8 cellular contexts compared by ENCODE assay signal in genomic region chr17:4806770-4807533, GRCh38. TPM values are rescaled to one million over a fixed set of nuclear protein-coding genes. Genes with fewer than 3 reads are reported as not detected.
DNase-seq lines count a peak whose midpoint lies in the region; ATAC-seq and TF ChIP-seq lines count a peak whose summit lies in the region.

A gene with protein sequence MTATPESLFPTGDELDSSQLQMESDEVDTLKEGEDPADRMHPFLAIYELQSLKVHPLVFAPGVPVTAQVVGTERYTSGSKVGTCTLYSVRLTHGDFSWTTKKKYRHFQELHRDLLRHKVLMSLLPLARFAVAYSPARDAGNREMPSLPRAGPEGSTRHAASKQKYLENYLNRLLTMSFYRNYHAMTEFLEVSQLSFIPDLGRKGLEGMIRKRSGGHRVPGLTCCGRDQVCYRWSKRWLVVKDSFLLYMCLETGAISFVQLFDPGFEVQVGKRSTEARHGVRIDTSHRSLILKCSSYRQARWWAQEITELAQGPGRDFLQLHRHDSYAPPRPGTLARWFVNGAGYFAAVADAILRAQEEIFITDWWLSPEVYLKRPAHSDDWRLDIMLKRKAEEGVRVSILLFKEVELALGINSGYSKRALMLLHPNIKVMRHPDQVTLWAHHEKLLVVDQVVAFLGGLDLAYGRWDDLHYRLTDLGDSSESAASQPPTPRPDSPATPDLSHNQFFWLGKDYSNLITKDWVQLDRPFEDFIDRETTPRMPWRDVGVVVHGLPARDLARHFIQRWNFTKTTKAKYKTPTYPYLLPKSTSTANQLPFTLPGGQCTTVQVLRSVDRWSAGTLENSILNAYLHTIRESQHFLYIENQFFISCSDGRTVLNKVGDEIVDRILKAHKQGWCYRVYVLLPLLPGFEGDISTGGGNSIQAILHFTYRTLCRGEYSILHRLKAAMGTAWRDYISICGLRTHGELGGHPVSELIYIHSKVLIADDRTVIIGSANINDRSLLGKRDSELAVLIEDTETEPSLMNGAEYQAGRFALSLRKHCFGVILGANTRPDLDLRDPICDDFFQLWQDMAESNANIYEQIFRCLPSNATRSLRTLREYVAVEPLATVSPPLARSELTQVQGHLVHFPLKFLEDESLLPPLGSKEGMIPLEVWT (plus strand): TSS chr17:4807152. CDS start chr17:4807773, 621 bp downstream.

- peak; percentile 79 for ATAC-seq in HG02973 (IDR thresholded peaks at IDR 0.05; ENCODE audit: unreplicated experiment)

- peaks cover 22% of the 10 kb centered on the region for H3K4me1 Mint-ChIP-seq in chondrocyte (ENCODE audit: low read depth)

- peak; percentile 59 for DNase-seq in SKM-1 treated with dmso at 0.1 percent for 144 hours (lab: John Stamatoyannopoulos, UW; ENCODE audit: unreplicated experiment)
- DNase-seq in SKM-1 (lab: John Stamatoyannopoulos, UW; ENCODE audit: unreplicated experiment): no peak
- DNase-seq in NCI-H345 (lab: John Stamatoyannopoulos, UW): peak; percentile 85
- DNase-seq in activated CD4-positive, alpha-beta T cell treated with anti-CD3 and anti-CD28 coated beads for 24 hours (ENCODE audit: low read depth in 2 of 2): peak; percentile 79 to 87
- no peak for DNase-seq in chondrocyte (ENCODE audit: low spot score)
- peak; percentile 67 for DNase-seq in kidney glomerular epithelial cell (lab: John Stamatoyannopoulos, UW)
- DNase-seq in stimulated activated CD4-positive, alpha-beta T cell treated with anti-CD3 and anti-CD28 coated beads, Interleukin-15, amount 100 ng/mL, for 24 hours: peak; percentile 94

- H3K27ac Mint-ChIP-seq in chondrocyte (ENCODE audit: unreplicated experiment): peak within 1 kb of the TSS; percentile 73

- no peak for TF ChIP-seq CTCF in chondrocyte (IDR thresholded peaks at IDR 0.05)

- H3K4me3 Mint-ChIP-seq in chondrocyte (ENCODE audit: unreplicated experiment): peak within 1 kb of the TSS; percentile 80

- peaks cover 13% of the 10 kb centered on the region for H3K36me3 Mint-ChIP-seq in chondrocyte (ENCODE audit: low read depth)

- no peaks in the 10 kb centered on the region for H3K9me3 Mint-ChIP-seq in chondrocyte (ENCODE audit: low read depth)

- no peaks in the 10 kb centered on the region for H3K27me3 Mint-ChIP-seq in chondrocyte (ENCODE audit: low read depth)

RNA-seq across cellular contexts. Expression of the gene that starts here (rescaled TPM):
- 30.3 to 35.3 TPM (median 32.1 TPM) in 3 replicates for total RNA-seq in chondrocyte

Comparison
In these comparisons a context has a peak if more than half of its experiments do, and no peak if none do; other contexts are left out.
1. DNase-seq: peak in SKM-1 treated with dmso at 0.1 percent for 144 hours (single experiment), NCI-H345 (single experiment), activated CD4-positive, alpha-beta T cell treated with anti-CD3 and anti-CD28 coated beads for 24 hours (2 of 2), kidney glomerular epithelial cell (single experiment) and stimulated activated CD4-positive, alpha-beta T cell treated with anti-CD3 and anti-CD28 coated beads, Interleukin-15, amount 100 ng/mL, for 24 hours (single experiment); none in SKM-1 (single experiment) and chondrocyte (single experiment).